Comparison of ENCODE assay signal across 9 cellular contexts in genomic region chr1:23964790-23965740, GRCh38. TPM values are rescaled to one million over a fixed set of nuclear protein-coding genes. Genes with fewer than 3 reads are reported as not detected.
DNase-seq lines count a peak whose midpoint lies in the region; ATAC-seq, FAIRE-seq and TF ChIP-seq lines count a peak whose summit lies in the region.
"Had no signal": no experiment of that assay in that cellular context is flagged by ENCODE, and none has a peak within 500 bp of the region (broad histone marks: within the 10 kb centered on the region; RNA-seq: fewer than 3 reads in every experiment).

No MANE protein-coding gene starts in this region.

- no peak for FAIRE-seq in GM12878 (lab: Jason Lieb, UNC)
- no peak for FAIRE-seq in GM19239 (lab: Jason Lieb, UNC)

- DNase-seq in M059J (ENCODE audit: low read depth), result peak; percentile 24
- DNase-seq in GM12878 (ENCODE audit: low read depth, low spot score), result no peak
- no peak for DNase-seq in DMS153 (lab: John Stamatoyannopoulos, UW)
- DNase-seq in hippocampal formation (lab: John Stamatoyannopoulos, UW), result no peak
- DNase-seq in effector CD8-positive, alpha-beta T cell (lab: John Stamatoyannopoulos, UW), result no peak
- DNase-seq in GM19239 (ENCODE audit: insufficient read length, low spot score), result no peak
- DNase-seq: NCI-H1436 had no signal

- intact Hi-C loops in GM12878 (cut with micrococcal nuclease; ENCODE audit: unreplicated experiment), result loop anchor here (5.0 kb wide), 1 partner anchor 427 kb away; no protein-coding TSS in a partner anchor

- peak; percentile 7 for ATAC-seq in GM12878

- no peak overlapping the region for H3K4me3 ChIP-seq in BLaER1 treated with 17β-estradiol and CSF1 and Interleukin-3, amounts not matched to agents 10 nM and 100 nM
- peak overlapping the region; percentile 54 for H3K4me3 ChIP-seq in GM12878
- H3K4me3 ChIP-seq in muscle layer of duodenum (ENCODE audit: low read depth in 1 of 2, low read length in 2 of 2), result no peak overlapping the region

- H3K9ac ChIP-seq in BLaER1 treated with 17β-estradiol and CSF1 and Interleukin-3, amounts not matched to agents 10 nM and 100 nM, result peak overlapping the region in 10 of 11 experiments; percentile 19 to 64 (median 46); a peak in 12 of 22 replicates
- H3K9ac ChIP-seq in GM12878 (ENCODE audit: control insufficient read depth, insufficient read depth, low read length), result no peak overlapping the region; the same call in 1 of the 2 replicates

- peak overlapping the region; percentile 6 to 80 (median 61); a peak in 17 of 22 replicates for H3K4me2 ChIP-seq in BLaER1 treated with 17β-estradiol and CSF1 and Interleukin-3, amounts not matched to agents 10 nM and 100 nM
- peak overlapping the region; percentile 85 for H3K4me2 ChIP-seq in GM12878 (ENCODE audit: control insufficient read depth, insufficient read depth)

- TF ChIP-seq RAD21 in GM12878 (IDR thresholded peaks at IDR 0.05; ENCODE audit: insufficient read depth, low read depth, low read length), result no peak

- H3K27me3 ChIP-seq in BLaER1 treated with 17β-estradiol and CSF1 and Interleukin-3, amounts not matched to agents 10 nM and 100 nM, result no peaks in the 10 kb centered on the region
- no peaks in the 10 kb centered on the region for H3K27me3 ChIP-seq in GM12878 (replicated peaks in 1 of 2; ENCODE audit: control insufficient read depth in 2 of 2, insufficient read depth in 2 of 2, low read length in 1 of 2)
- H3K27me3 ChIP-seq in muscle layer of duodenum (ENCODE audit: low read depth, low read length), result no peaks in the 10 kb centered on the region

- no peak for TF ChIP-seq EP300 in GM12878 (IDR thresholded peaks at IDR 0.05; ENCODE audit: borderline replicate concordance in 1 of 2, control insufficient read depth in 1 of 2, low read depth in 2 of 2, low read length in 2 of 2)

- SMC1A ChIA-PET in GM12878 (lab: Charles Lee; ENCODE audit: uncharacterized antibody, unreplicated experiment), result interaction anchor here (1.0 to 4.2 kb wide), 7 partner anchors 10 to 155 kb away, joined by 3 to 41 read pairs (median 7); no protein-coding TSS in a partner anchor

- in situ Hi-C loops in GM12878 (cut with MboI), result no loop called here

- BruUV-seq in GM12878 (replicated peaks; lab: Mats Ljungman, UMichigan), result no TSS peak

- CTCF ChIA-PET in GM12878 (lab: Yijun Ruan, JAX), result interaction anchor here (0.6 to 3.1 kb wide), 11 partner anchors 10 to 705 kb away, joined by 3 to 10 read pairs (median 5); no protein-coding TSS in a partner anchor

- POLR2A ChIA-PET in GM12878 (lab: Charles Lee), result interaction anchor here (1.0 to 4.7 kb wide), 5 partner anchors 10 to 141 kb away, joined by 3 to 38 read pairs (median 7); partner anchors contain the start of gene SRSF10

- WGBS in GM12878 (ENCODE audit: insufficient coverage, insufficient replicate concordance, low lambda C conversion rate, missing lambda C conversion rate), result 57% methylated on average over 5 of the region's 5 CpGs

- H3K36me3 ChIP-seq in BLaER1 treated with 17β-estradiol and CSF1 and Interleukin-3, amounts not matched to agents 10 nM and 100 nM, result peaks cover 66 to 90% (median 77%) of the 10 kb centered on the region in 11 experiments
- peaks cover under 1 to 15% of the 10 kb centered on the region in 2 experiments for H3K36me3 ChIP-seq in GM12878 (ENCODE audit: control insufficient read depth in 2 of 2, insufficient read depth in 2 of 2, low read length in 1 of 2)
- H3K36me3 ChIP-seq in muscle layer of duodenum (ENCODE audit: control insufficient read depth in 1 of 2, insufficient read depth in 2 of 2, low read length in 2 of 2), result peaks cover 20 to 26% of the 10 kb centered on the region in 2 donors

- H4K20me1 ChIP-seq in BLaER1 treated with 17β-estradiol and CSF1 and Interleukin-3, amounts not matched to agents 10 nM and 100 nM, result peaks cover 40 to 89% (median 74%) of the 10 kb centered on the region in 11 experiments; a peak in 21 of 22 replicates
- H4K20me1 ChIP-seq in GM12878 (ENCODE audit: control insufficient read depth, insufficient read depth), result no peaks in the 10 kb centered on the region

- no peak for TF ChIP-seq CTCF in GM12878 (IDR thresholded peaks at IDR 0.05 in 2 of 3, conservative IDR thresholded peaks at IDR 0.05 in 1 of 3; ENCODE audit: control insufficient read depth in 2 of 3, extremely low read depth in 1 of 3, insufficient read depth in 1 of 3, low read depth in 3 of 3, low read length in 3 of 3)

- peaks cover 58% of the 10 kb centered on the region for H3K79me2 ChIP-seq in GM12878 (ENCODE audit: control insufficient read depth, insufficient read depth, low read length)

- H3K9me3 ChIP-seq in BLaER1 treated with 17β-estradiol and CSF1 and Interleukin-3, amounts not matched to agents 10 nM and 100 nM (replicated peaks in 1 of 11), result no peaks in the 10 kb centered on the region
- H3K9me3 ChIP-seq in GM12878 (replicated peaks; ENCODE audit: control insufficient read depth, insufficient read depth, low read length) (no peaks in the 10 kb centered on the region), muscle layer of duodenum (ENCODE audit: control insufficient read depth in 1 of 2, low read length in 2 of 2) (no peaks in the 10 kb centered on the region)

- H3K4me1 ChIP-seq in BLaER1 treated with 17β-estradiol and CSF1 and Interleukin-3, amounts not matched to agents 10 nM and 100 nM, result peaks cover 16 to 60% (median 27%) of the 10 kb centered on the region in 10 experiments; a peak in 19 of 20 replicates
- H3K4me1 ChIP-seq in GM12878 (ENCODE audit: control insufficient read depth, insufficient read depth, low read length) (peaks cover 16% of the 10 kb centered on the region), muscle layer of duodenum (ENCODE audit: control insufficient read depth in 1 of 2, insufficient read depth in 2 of 2, low read length in 2 of 2) (peaks cover 15 to 28% of the 10 kb centered on the region in 2 donors)

- RAD21 ChIA-PET in GM12878 (lab: Charles Lee; ENCODE audit: unreplicated experiment), result interaction anchor here (0.6 to 3.5 kb wide), 11 partner anchors 9 to 311 kb away, joined by 3 to 20 read pairs (median 6); partner anchors contain the start of gene SRSF10

- peak overlapping the region; percentile 27 to 99 (median 51); a peak in 20 of 22 replicates for H3K27ac ChIP-seq in BLaER1 treated with 17β-estradiol and CSF1 and Interleukin-3, amounts not matched to agents 10 nM and 100 nM
- H3K27ac ChIP-seq in GM12878 (ENCODE audit: control insufficient read depth, insufficient read depth) (peak overlapping the region; percentile 74), muscle layer of duodenum (ENCODE audit: low read length) (peak overlapping the region; percentile 39)

- no peak overlapping the region for H2AFZ ChIP-seq in GM12878 (ENCODE audit: control insufficient read depth, low read depth, low read length)

- no peak for TF ChIP-seq POLR2A in GM12878 (IDR thresholded peaks at IDR 0.05; ENCODE audit: low read depth, low read length)

RNA-seq across cellular contexts. Expression of gene PNRC2, which starts 5.4 kb away (rescaled TPM):
- total RNA-seq in M059J (2014; rRNA removed; shearing (Covaris generic)), result 89.5 and 148 TPM in 2 replicates
- 54.9 and 55.6 TPM in 2 replicates for total RNA-seq in GM12878 (2013; cell fraction: nucleolus; rRNA removed)
- 106 and 125 TPM in 2 replicates for total RNA-seq in GM12878 (2014; rRNA removed)
- total RNA-seq in GM12878 (2014; rRNA removed; fragmentation: Illumina TruSeq; extraction: Trizol), result 170 and 171 TPM in 2 replicates
- total RNA-seq in GM12878 (2021), result 172 and 178 TPM in 2 replicates
- polyA plus RNA-seq in GM12878 (2011; ENCODE audit: low read depth), result 57.8 TPM
- polyA plus RNA-seq in GM12878 (2011; rRNA removed), result 155 and 222 TPM in 2 replicates
- polyA plus RNA-seq in GM12878 (2011; cell fraction: cytosol; rRNA removed), result 71.7 and 76.9 TPM in 2 replicates
- polyA plus RNA-seq in GM12878 (2011; cell fraction: nucleus; rRNA removed), result 57.3 and 59.5 TPM in 2 replicates
- polyA plus RNA-seq in GM12878 (2012), result 101 and 118 TPM in 2 replicates
- 205 and 249 TPM in 2 replicates for polyA plus RNA-seq in GM12878 (2014; fragmentation: Illumina TruSeq; extraction: Trizol)
- polyA plus RNA-seq in GM12878 (2014; fragmentation: Nextera tagmentation; extraction: Ambion mirVana), result 100 to 1,000 TPM; 135 to 140 TPM
- polyA plus RNA-seq in GM12878 (2014; rRNA removed), result 105 and 137 TPM in 2 replicates
- 100 to 1,000 TPM; 179 to 180 TPM for polyA plus RNA-seq in GM12878 (2016; fragmentation: Nextera tagmentation; extraction: Ambion mirVana)
- 63.1 and 70.4 TPM in 2 replicates for polyA minus RNA-seq in GM12878 (2011; rRNA and poly(A)+ RNA removed)
- polyA minus RNA-seq in GM12878 (2011; cell fraction: cytosol; rRNA and poly(A)+ RNA removed), result 44.5 and 59.6 TPM in 2 replicates
- polyA minus RNA-seq in GM12878 (2011; cell fraction: nucleus; rRNA and poly(A)+ RNA removed), result 25.9 and 26.4 TPM in 2 replicates

RNA-seq across cellular contexts. Expression of gene SRSF10, which starts 15.1 kb away (rescaled TPM):
- total RNA-seq in M059J (2014; rRNA removed; shearing (Covaris generic)), result 74.6 and 108 TPM in 2 replicates
- 610 and 652 TPM in 2 replicates for total RNA-seq in GM12878 (2013; cell fraction: nucleolus; rRNA removed)
- total RNA-seq in GM12878 (2014; rRNA removed) (157 and 186 TPM in 2 replicates), GM12878 (2014; rRNA removed; fragmentation: Illumina TruSeq; extraction: Trizol) (258 and 268 TPM in 2 replicates), GM12878 (2021) (160 and 163 TPM in 2 replicates)
- polyA plus RNA-seq in GM12878 (2011; ENCODE audit: low read depth), result 94.7 TPM
- polyA plus RNA-seq in GM12878 (2011; rRNA removed) (252 and 372 TPM in 2 replicates), GM12878 (2014; fragmentation: Illumina TruSeq; extraction: Trizol) (274 and 347 TPM in 2 replicates), GM12878 (2014; fragmentation: Nextera tagmentation; extraction: Ambion mirVana) (100 to 1,000 TPM; 166 to 187 TPM), GM12878 (2014; rRNA removed) (173 and 192 TPM in 2 replicates), GM12878 (2016; fragmentation: Nextera tagmentation; extraction: Ambion mirVana) (100 to 1,000 TPM; 262 to 279 TPM)
- polyA plus RNA-seq in GM12878 (2011; cell fraction: cytosol; rRNA removed), result 129 and 145 TPM in 2 replicates
- 312 and 342 TPM in 2 replicates for polyA plus RNA-seq in GM12878 (2011; cell fraction: nucleus; rRNA removed)
- 121 and 146 TPM in 2 replicates for polyA plus RNA-seq in GM12878 (2012)
- 174 and 216 TPM in 2 replicates for polyA minus RNA-seq in GM12878 (2011; rRNA and poly(A)+ RNA removed)
- polyA minus RNA-seq in GM12878 (2011; cell fraction: cytosol; rRNA and poly(A)+ RNA removed), result 51.9 and 76.9 TPM in 2 replicates
- 266 and 346 TPM in 2 replicates for polyA minus RNA-seq in GM12878 (2011; cell fraction: nucleus; rRNA and poly(A)+ RNA removed)

RNA-seq across cellular contexts. Expression of gene CNR2, which starts 51.9 kb away (rescaled TPM):
- not detected in 2 replicates for total RNA-seq in M059J (2014; rRNA removed; shearing (Covaris generic))
- 18.1 and 19.7 TPM in 2 replicates for total RNA-seq in GM12878 (2013; cell fraction: nucleolus; rRNA removed)
- total RNA-seq in GM12878 (2014; rRNA removed), result 19.2 and 19.8 TPM in 2 replicates
- 18.9 and 19.5 TPM in 2 replicates for total RNA-seq in GM12878 (2014; rRNA removed; fragmentation: Illumina TruSeq; extraction: Trizol)
- total RNA-seq in GM12878 (2021), result 13.6 and 15.1 TPM in 2 replicates
- 3.5 TPM for polyA plus RNA-seq in GM12878 (2011; ENCODE audit: low read depth)
- 0.40 and 0.46 TPM in 2 replicates for polyA plus RNA-seq in GM12878 (2011; rRNA removed)
- 0.45 and 0.52 TPM in 2 replicates for polyA plus RNA-seq in GM12878 (2011; cell fraction: cytosol; rRNA removed)
- 0.38 and 0.54 TPM in 2 replicates for polyA plus RNA-seq in GM12878 (2011; cell fraction: nucleus; rRNA removed)
- polyA plus RNA-seq in GM12878 (2012), result 5.1 and 6.4 TPM in 2 replicates
- polyA plus RNA-seq in GM12878 (2014; fragmentation: Illumina TruSeq; extraction: Trizol), result 12.8 and 13.5 TPM in 2 replicates
- 10 to 100 TPM in 1 of 2 experiments, 1 to 10 TPM in 1; 9.8 to 12.3 TPM for polyA plus RNA-seq in GM12878 (2014; fragmentation: Nextera tagmentation; extraction: Ambion mirVana)
- 10.3 and 11.2 TPM in 2 replicates for polyA plus RNA-seq in GM12878 (2014; rRNA removed)
- polyA plus RNA-seq in GM12878 (2016; fragmentation: Nextera tagmentation; extraction: Ambion mirVana), result 10 to 100 TPM; 11.9 to 12.2 TPM
- polyA minus RNA-seq in GM12878 (2011; rRNA and poly(A)+ RNA removed), result 0.59 and 1.1 TPM in 2 replicates
- polyA minus RNA-seq in GM12878 (2011; cell fraction: cytosol; rRNA and poly(A)+ RNA removed), result 0.21 TPM in 1 of 2 replicates, not detected in the other
- 0.24 and 0.38 TPM in 2 replicates for polyA minus RNA-seq in GM12878 (2011; cell fraction: nucleus; rRNA and poly(A)+ RNA removed)

Comparison
In these comparisons a context has a peak if more than half of its experiments do, and no peak if none do; other contexts are left out.
1. RNA of gene CNR2, which starts 51.9 kb away (total RNA-seq): 13.6 to 19.8 TPM in GM12878; not detected in M059J; every median in the first group is over 10 times any median in the second.
2. Peak in every context shown above with its lines, with median percentiles within 50 percentile points of each other: H3K27ac ChIP-seq.